Comparison of ENCODE assay signal across 12 cellular contexts in genomic region chr1:2429780-2430591, GRCh38. TPM values are rescaled to one million over a fixed set of nuclear protein-coding genes. Genes with fewer than 3 reads are reported as not detected.
DNase-seq lines count a peak whose midpoint lies in the region; ATAC-seq and TF ChIP-seq lines count a peak whose summit lies in the region.
"Had no signal": no experiment of that assay in that cellular context is flagged by ENCODE, and none has a peak within 500 bp of the region (broad histone marks: within the 10 kb centered on the region; RNA-seq: fewer than 3 reads in every experiment).

No MANE protein-coding gene starts in this region.

- no peak overlapping the region for H3K4me3 ChIP-seq in NB4 (ENCODE audit: low read depth, low read length)
- no peak overlapping the region for H3K4me3 ChIP-seq in endodermal cell (ENCODE audit: low read length)
- no peak overlapping the region for H3K4me3 ChIP-seq in effector memory CD4-positive, alpha-beta T cell (ENCODE audit: insufficient read depth, low read depth, low read length, poor library complexity, severe bottlenecking)
- H3K4me3 ChIP-seq: right atrium auricular region had no signal

- no peaks in the 10 kb centered on the region for H3K36me3 ChIP-seq in endodermal cell (ENCODE audit: control insufficient read depth, insufficient read depth, low read length)
- no peaks in the 10 kb centered on the region for H3K36me3 ChIP-seq in effector memory CD4-positive, alpha-beta T cell (ENCODE audit: control insufficient read depth, insufficient read depth, low read length)
- H3K36me3 ChIP-seq: right atrium auricular region had no signal

- POLR2A ChIA-PET in activated CD4-positive, alpha-beta T cell treated with anti-CD3 and anti-CD28 coated beads, Interleukin-2, amount 10 ng/mL, durations not matched to agents 7 days and 5 days (lab: Charles Lee), result no interaction called here

- no peaks in the 10 kb centered on the region for H3K27me3 ChIP-seq in endodermal cell (ENCODE audit: control insufficient read depth, insufficient read depth, low read length, poor library complexity, severe bottlenecking)
- H3K27me3 ChIP-seq in effector memory CD4-positive, alpha-beta T cell (replicated peaks; ENCODE audit: control insufficient read depth, insufficient read depth, low read length, poor library complexity, severe bottlenecking), result no peaks in the 10 kb centered on the region
- H3K27me3 ChIP-seq: right atrium auricular region had no signal

- no peak overlapping the region for H3K4me3 Mint-ChIP-seq in activated CD4-positive, alpha-beta T cell treated with anti-CD3 and anti-CD28 coated beads, Interleukin-2, amount 10 ng/mL, durations not matched to agents 7 days and 5 days
- H3K4me3 Mint-ChIP-seq in endodermal cell, result no peak overlapping the region
- H3K4me3 Mint-ChIP-seq: activated CD8-positive, alpha-beta memory T cell treated with anti-CD3 and anti-CD28 coated beads, Interleukin-2, amount 10 ng/mL, durations not matched to agents 7 days and 5 days; stimulated activated memory B cell treated with anti-CD40 and anti-IgM and Interleukin-4, amounts not matched to agents 10 μg/mL and 1 μg/mL and 100 μg/mL, for 72 hours had no signal

- no peaks in the 10 kb centered on the region for H3K9me3 ChIP-seq in endodermal cell (ENCODE audit: control insufficient read depth, low read length)
- no peaks in the 10 kb centered on the region for H3K9me3 ChIP-seq in effector memory CD4-positive, alpha-beta T cell (ENCODE audit: control insufficient read depth, low read length)
- H3K9me3 ChIP-seq: right atrium auricular region had no signal

- no peaks in the 10 kb centered on the region for H3K4me1 Mint-ChIP-seq in activated CD4-positive, alpha-beta T cell treated with anti-CD3 and anti-CD28 coated beads, Interleukin-2, amount 10 ng/mL, durations not matched to agents 7 days and 5 days
- H3K4me1 Mint-ChIP-seq in endodermal cell, result no peaks in the 10 kb centered on the region
- H3K4me1 Mint-ChIP-seq: activated CD8-positive, alpha-beta memory T cell treated with anti-CD3 and anti-CD28 coated beads, Interleukin-2, amount 10 ng/mL, durations not matched to agents 7 days and 5 days; stimulated activated memory B cell treated with anti-CD40 and anti-IgM and Interleukin-4, amounts not matched to agents 10 μg/mL and 1 μg/mL and 100 μg/mL, for 72 hours had no signal

- 87 to 90% methylated on average over 14 to 20 of the region's 20 CpGs for WGBS in endodermal cell (ENCODE audit: insufficient coverage in 1 of 2, insufficient read length in 1 of 2), 2 experiments

- TF ChIP-seq CTCF in NB4 (IDR thresholded peaks at IDR 0.05; ENCODE audit: low read depth, low read length) (peak; percentile 53), endodermal cell (conservative IDR thresholded peaks at IDR 0.05) (peak; percentile 67)

- H3K4me1 ChIP-seq in endodermal cell (ENCODE audit: control insufficient read depth, insufficient read depth, low read length), result no peaks in the 10 kb centered on the region
- H3K4me1 ChIP-seq in effector memory CD4-positive, alpha-beta T cell (ENCODE audit: control insufficient read depth, insufficient read depth, low read length, poor library complexity, severe bottlenecking), result no peaks in the 10 kb centered on the region
- H3K4me1 ChIP-seq: right atrium auricular region had no signal

- no peak overlapping the region for H3K27ac ChIP-seq in endodermal cell (ENCODE audit: low read depth, low read length)
- H3K27ac ChIP-seq in effector memory CD4-positive, alpha-beta T cell (ENCODE audit: insufficient read depth, low read length, poor library complexity, severe bottlenecking), result no peak overlapping the region
- H3K27ac ChIP-seq: C4-2B, right atrium auricular region had no signal

- CTCF ChIA-PET in activated CD4-positive, alpha-beta T cell treated with anti-CD3 and anti-CD28 coated beads, Interleukin-2, amount 10 ng/mL, durations not matched to agents 7 days and 5 days (lab: Charles Lee), result interaction anchor here (1.3 kb wide), 1 partner anchor 49 kb away, joined by 3 read pairs; no protein-coding TSS in a partner anchor

- no peaks in the 10 kb centered on the region for H3K36me3 Mint-ChIP-seq in activated CD4-positive, alpha-beta T cell treated with anti-CD3 and anti-CD28 coated beads, Interleukin-2, amount 10 ng/mL, durations not matched to agents 7 days and 5 days (ENCODE audit: low read depth)
- H3K36me3 Mint-ChIP-seq in endodermal cell (ENCODE audit: low read depth), result no peaks in the 10 kb centered on the region
- H3K36me3 Mint-ChIP-seq: activated CD8-positive, alpha-beta memory T cell treated with anti-CD3 and anti-CD28 coated beads, Interleukin-2, amount 10 ng/mL, durations not matched to agents 7 days and 5 days; stimulated activated memory B cell treated with anti-CD40 and anti-IgM and Interleukin-4, amounts not matched to agents 10 μg/mL and 1 μg/mL and 100 μg/mL, for 72 hours had no signal

- ATAC-seq in GM21390 (IDR thresholded peaks at IDR 0.05; ENCODE audit: unreplicated experiment) (no peak), HG02981 (IDR thresholded peaks at IDR 0.05; ENCODE audit: unreplicated experiment) (no peak)
- ATAC-seq: activated CD8-positive, alpha-beta memory T cell treated with anti-CD3 and anti-CD28 coated beads, Interleukin-2, amount 10 ng/mL, durations not matched to agents 7 days and 5 days; stimulated activated memory B cell treated with anti-CD40 and anti-IgM and Interleukin-4, amounts not matched to agents 10 μg/mL and 1 μg/mL and 100 μg/mL, for 72 hours had no signal

- H3K9me3 Mint-ChIP-seq in activated CD4-positive, alpha-beta T cell treated with anti-CD3 and anti-CD28 coated beads, Interleukin-2, amount 10 ng/mL, durations not matched to agents 7 days and 5 days, result peaks cover 10% of the 10 kb centered on the region
- peaks cover 11% of the 10 kb centered on the region for H3K9me3 Mint-ChIP-seq in endodermal cell

- DNase-seq in activated CD4-positive, alpha-beta T cell treated with anti-CD3 and anti-CD28 coated beads, Interleukin-2, amount 50 U/mL, for 48 hours, result peak; percentile 33 to 50
- DNase-seq in activated CD4-positive, alpha-beta T cell treated with anti-CD3 and anti-CD28 coated beads, Interleukin-2, amount 10 ng/mL, durations not matched to agents 7 days and 5 days, result no peak
- DNase-seq in NB4 (ENCODE audit: low read depth) (peak; percentile 39), endodermal cell (peak; percentile 77), retina (peak; percentile 36)
- no peak for DNase-seq in effector memory CD4-positive, alpha-beta T cell
- DNase-seq: activated CD8-positive, alpha-beta memory T cell treated with anti-CD3 and anti-CD28 coated beads, Interleukin-2, amount 10 ng/mL, durations not matched to agents 7 days and 5 days had no signal

- no peaks in the 10 kb centered on the region for H3K27me3 Mint-ChIP-seq in activated CD4-positive, alpha-beta T cell treated with anti-CD3 and anti-CD28 coated beads, Interleukin-2, amount 10 ng/mL, durations not matched to agents 7 days and 5 days
- H3K27me3 Mint-ChIP-seq in endodermal cell (ENCODE audit: insufficient read depth), result peaks cover 3% of the 10 kb centered on the region
- H3K27me3 Mint-ChIP-seq: activated CD8-positive, alpha-beta memory T cell treated with anti-CD3 and anti-CD28 coated beads, Interleukin-2, amount 10 ng/mL, durations not matched to agents 7 days and 5 days had no signal

- no peak overlapping the region for H3K27ac Mint-ChIP-seq in activated CD4-positive, alpha-beta T cell treated with anti-CD3 and anti-CD28 coated beads, Interleukin-2, amount 10 ng/mL, durations not matched to agents 7 days and 5 days
- H3K27ac Mint-ChIP-seq in endodermal cell, result no peak overlapping the region
- H3K27ac Mint-ChIP-seq: activated CD8-positive, alpha-beta memory T cell treated with anti-CD3 and anti-CD28 coated beads, Interleukin-2, amount 10 ng/mL, durations not matched to agents 7 days and 5 days; stimulated activated memory B cell treated with anti-CD40 and anti-IgM and Interleukin-4, amounts not matched to agents 10 μg/mL and 1 μg/mL and 100 μg/mL, for 72 hours had no signal

- H3K9ac ChIP-seq in endodermal cell (ENCODE audit: extremely low read depth, low read length, poor library complexity, severe bottlenecking), result no peak overlapping the region

- TF ChIP-seq POLR2A in NB4 (IDR thresholded peaks at IDR 0.05; ENCODE audit: extremely low read depth, insufficient read length), result no peak

RNA-seq across cellular contexts. Expression of gene PEX10, which starts 17.6 kb away (rescaled TPM):
- total RNA-seq in activated CD4-positive, alpha-beta T cell treated with anti-CD3 and anti-CD28 coated beads, Interleukin-2, amount 10 ng/mL, durations not matched to agents 7 days and 5 days, result 10 to 100 TPM in 1 of 2 experiments, 1 to 10 TPM in 1; 9.2 to 10.3 TPM
- 10 to 100 TPM; 35.6 TPM for total RNA-seq in endodermal cell
- 25.1 TPM for polyA plus RNA-seq in endodermal cell (2013, experiment 1 of 2)
- 23.8 TPM for polyA plus RNA-seq in endodermal cell (2013, experiment 2 of 2)

RNA-seq across cellular contexts. Expression of gene RER1, which starts 38.3 kb away (rescaled TPM):
- 100 to 1,000 TPM; 156 to 159 TPM for total RNA-seq in activated CD4-positive, alpha-beta T cell treated with anti-CD3 and anti-CD28 coated beads, Interleukin-2, amount 10 ng/mL, durations not matched to agents 7 days and 5 days
- 100 to 1,000 TPM; 114 TPM for total RNA-seq in endodermal cell
- 68.8 TPM for polyA plus RNA-seq in endodermal cell (2013, experiment 1 of 2)
- 63.1 TPM for polyA plus RNA-seq in endodermal cell (2013, experiment 2 of 2)

RNA-seq across cellular contexts. Expression of gene MORN1, which starts 38.6 kb away (rescaled TPM):
- total RNA-seq in activated CD4-positive, alpha-beta T cell treated with anti-CD3 and anti-CD28 coated beads, Interleukin-2, amount 10 ng/mL, durations not matched to agents 7 days and 5 days, result 1 to 10 TPM; 6.7 to 8.1 TPM
- 10 to 100 TPM; 21.3 to 24.9 TPM for total RNA-seq in endodermal cell
- 10.8 TPM for polyA plus RNA-seq in endodermal cell (2013, experiment 1 of 2)
- polyA plus RNA-seq in endodermal cell (2013, experiment 2 of 2), result 8.9 TPM

RNA-seq across cellular contexts. Expression of gene PLCH2, which starts 46.1 kb away (rescaled TPM):
- 10 to 100 TPM; 16.7 to 21.1 TPM for total RNA-seq in activated CD4-positive, alpha-beta T cell treated with anti-CD3 and anti-CD28 coated beads, Interleukin-2, amount 10 ng/mL, durations not matched to agents 7 days and 5 days
- total RNA-seq in endodermal cell, result under 1 TPM; 0.18 to 0.31 TPM
- polyA plus RNA-seq in endodermal cell (2013, experiment 1 of 2), result 1.4 TPM
- polyA plus RNA-seq in endodermal cell (2013, experiment 2 of 2), result 0.99 TPM

Comparison
In these comparisons a context has a peak if more than half of its experiments do, and no peak if none do; other contexts are left out.
1. DNase-seq: peak in activated CD4-positive, alpha-beta T cell treated with anti-CD3 and anti-CD28 coated beads, Interleukin-2, amount 50 U/mL, for 48 hours (2 of 2), NB4 (single experiment), endodermal cell (single experiment) and retina (single experiment); none in activated CD4-positive, alpha-beta T cell treated with anti-CD3 and anti-CD28 coated beads, Interleukin-2, amount 10 ng/mL, durations not matched to agents 7 days and 5 days (single experiment) and effector memory CD4-positive, alpha-beta T cell (0 of 3).